Comparison of ENCODE assay signal across 9 cellular contexts in the genomic region with DNA sequence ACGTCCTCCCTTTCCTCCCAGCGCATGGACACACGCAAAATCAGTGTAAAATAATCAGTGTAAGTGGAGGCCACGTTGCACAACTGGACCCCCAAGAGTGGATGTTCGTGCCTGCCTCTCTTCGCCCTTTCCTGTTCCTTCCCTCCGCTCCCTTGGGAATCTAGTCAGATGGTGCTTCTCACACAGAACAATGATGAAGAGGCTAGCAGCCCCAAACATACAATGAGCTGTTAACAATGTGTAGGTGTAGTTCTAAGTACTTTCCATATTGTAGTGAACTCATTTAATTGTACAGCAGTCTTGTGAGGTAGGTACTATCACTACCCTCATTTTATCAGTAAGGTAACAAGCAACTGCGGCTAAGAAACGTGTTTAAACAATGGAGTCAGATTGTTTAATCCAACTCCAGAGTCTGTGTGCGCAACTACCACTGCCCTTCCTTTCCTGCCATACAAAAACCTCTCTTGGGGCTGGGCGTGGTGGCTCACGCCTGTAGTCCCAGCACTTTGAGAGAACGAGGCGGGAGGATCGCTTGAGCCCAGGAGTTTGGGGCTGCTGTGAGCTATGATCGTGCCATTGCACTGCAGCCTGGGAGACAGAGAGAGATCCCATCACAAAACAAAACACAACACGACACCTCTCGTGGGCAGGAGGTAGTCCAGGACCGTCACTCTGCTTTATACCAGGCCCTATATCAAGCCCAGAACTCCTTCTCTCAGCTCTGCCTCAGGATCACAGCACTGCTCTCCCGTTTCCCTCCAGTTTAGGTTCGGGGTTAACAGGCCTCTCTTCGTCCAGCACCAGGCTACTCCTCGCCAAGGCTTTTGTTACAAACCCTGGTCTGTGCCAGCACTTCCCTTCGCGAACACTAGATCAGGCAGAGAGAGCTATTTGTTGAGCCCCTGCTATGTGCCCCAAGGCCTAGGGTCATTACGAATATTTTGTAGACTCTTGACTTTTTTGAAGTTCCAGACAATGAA. TPM values are rescaled to one million over a fixed set of nuclear protein-coding genes. Genes with fewer than 3 reads are reported as not detected.
DNase-seq lines count a peak whose midpoint lies in the region; ATAC-seq and TF ChIP-seq lines count a peak whose summit lies in the region.
"Had no signal": no experiment of that assay in that cellular context is flagged by ENCODE, and none has a peak within 500 bp of the region (broad histone marks: within the 10 kb centered on the region; RNA-seq: fewer than 3 reads in every experiment).

No MANE protein-coding gene starts in this region.

- H3K4me3 ChIP-seq in dorsolateral prefrontal cortex, result peak overlapping the region; percentile 61 to 97 (median 83)
- H3K4me3 ChIP-seq: BLaER1 treated with 17β-estradiol and CSF1 and Interleukin-3, amounts not matched to agents 10 nM and 100 nM had no signal

- H3K27me3 Mint-ChIP-seq in type B pancreatic cell, result no peaks in the 10 kb centered on the region

- intact Hi-C loops in dorsolateral prefrontal cortex (cut with DNase I), result loop anchor here in 1 of 2 donors (5.0 kb wide), 1 partner anchor 66 kb away; the partner anchor contains the start of gene KBTBD2

- H3K4me1 Mint-ChIP-seq in type B pancreatic cell (ENCODE audit: unreplicated experiment), result peaks cover 11% of the 10 kb centered on the region

- ATAC-seq in GM21381 (IDR thresholded peaks at IDR 0.05; ENCODE audit: unreplicated experiment), result no peak

- H3K9me3 Mint-ChIP-seq in type B pancreatic cell, result peaks cover 3% of the 10 kb centered on the region

- peak overlapping the region in 57 of 59 donors; percentile 0 to 92 (median 80) for H3K27ac ChIP-seq in dorsolateral prefrontal cortex
- H3K27ac ChIP-seq: BLaER1 treated with 17β-estradiol and CSF1 and Interleukin-3, amounts not matched to agents 10 nM and 100 nM had no signal

- H3K36me3 Mint-ChIP-seq in type B pancreatic cell, result peaks cover 5% of the 10 kb centered on the region

- H3K4me3 Mint-ChIP-seq in type B pancreatic cell, result peak overlapping the region; percentile 95

- DNase-seq in NCI-H1436 (lab: John Stamatoyannopoulos, UW), result peak; percentile 34
- DNase-seq in NCI-H1436 treated with DMSO at 0.1 percent for 48 hours (lab: John Stamatoyannopoulos, UW), result no peak
- peak; percentile 66 for DNase-seq in NCI-H748 treated with DMSO at 0.1 percent for 48 hours (lab: John Stamatoyannopoulos, UW)
- no peak for DNase-seq in dorsolateral prefrontal cortex
- DNase-seq in medulla oblongata (ENCODE audit: extremely low spot score), result peak; percentile 58
- no peak for DNase-seq in type B pancreatic cell (ENCODE audit: extremely low spot score, unreplicated experiment)
- DNase-seq in mesenteric fat pad (ENCODE audit: low spot score), result no peak

- no peaks in the 10 kb centered on the region for H3K27me3 ChIP-seq in dorsolateral prefrontal cortex
- H3K27me3 ChIP-seq: BLaER1 treated with 17β-estradiol and CSF1 and Interleukin-3, amounts not matched to agents 10 nM and 100 nM had no signal

- TF ChIP-seq CTCF in dorsolateral prefrontal cortex (IDR thresholded peaks at IDR 0.05 in 54 of 56, conservative IDR thresholded peaks at IDR 0.05 in 2 of 56; ENCODE audit: low read depth in 1 of 56, partially characterized antibody in 56 of 56), result no peak
- TF ChIP-seq CTCF in type B pancreatic cell (conservative IDR thresholded peaks at IDR 0.05), result no peak

- peak overlapping the region; percentile 96 for H3K27ac Mint-ChIP-seq in type B pancreatic cell

RNA-seq across cellular contexts. Expression of gene FKBP9, which starts 1.1 kb away (rescaled TPM):
- total RNA-seq in dorsolateral prefrontal cortex (10 to 100 TPM; 35.3 to 82.7 (median 58.0) TPM), type B pancreatic cell (ENCODE audit: low replicate concordance) (76.0 and 131 TPM in 2 replicates), mesenteric fat pad (113 TPM)

Comparison
In these comparisons a context has a peak if more than half of its experiments do, and no peak if none do; other contexts are left out.
1. DNase-seq: peak in NCI-H1436 (single experiment), NCI-H748 treated with DMSO at 0.1 percent for 48 hours (single experiment) and medulla oblongata (single experiment); none in NCI-H1436 treated with DMSO at 0.1 percent for 48 hours (single experiment), dorsolateral prefrontal cortex (0 of 10), type B pancreatic cell (single experiment) and mesenteric fat pad (single experiment).